15 cellular contexts compared by ENCODE assay signal in genomic region chr11:69954756-69955155, GRCh38.
"Had no signal": no experiment of that assay in that cellular context is flagged by ENCODE, and none has a peak within 500 bp of the region (broad histone marks: within the 10 kb centered on the region; RNA-seq: fewer than 3 reads in every experiment).

No MANE protein-coding gene starts in this region.

- H3K27ac ChIP-seq: dorsolateral prefrontal cortex, hepatocyte, neutrophil, sigmoid colon, skin epidermis had no signal

- H3K9me3 ChIP-seq: neutrophil had no signal

- H3K27me3 ChIP-seq: hepatocyte, neutrophil had no signal

- H3K36me3 ChIP-seq: neutrophil, sigmoid colon had no signal

- DNase-seq: cortex of kidney; effector CD8-positive, alpha-beta T cell; foreskin melanocyte; head of caudate nucleus; mammary epithelial cell; naive thymus-derived CD4-positive, alpha-beta T cell; sigmoid colon; stimulated activated CD4-positive, alpha-beta T cell treated with anti-CD3 and anti-CD28 coated beads, Interleukin-2, amount 100 ng/mL, for 48 hours; stimulated activated naive CD4-positive, alpha-beta T cell treated with Interleukin-2 at 50 U/mL for 16 hours; trophoblast cell had no signal

- H3K4me1 ChIP-seq: sigmoid colon had no signal

- H2AFZ ChIP-seq: hepatocyte had no signal

- H3K4me3 Mint-ChIP-seq: naive thymus-derived CD4-positive, alpha-beta T cell had no signal

- H3K4me2 ChIP-seq: hepatocyte had no signal

- ATAC-seq: left colon; naive thymus-derived CD4-positive, alpha-beta T cell had no signal

- H3K79me2 ChIP-seq: hepatocyte had no signal

- H3K27ac Mint-ChIP-seq: naive thymus-derived CD4-positive, alpha-beta T cell had no signal

- H3K4me3 ChIP-seq: dorsolateral prefrontal cortex, hepatocyte, sigmoid colon, skin epidermis had no signal
